29 cellular contexts compared by ENCODE assay signal in genomic region chr17:27995554-27995953, GRCh38. TPM values are rescaled to one million over a fixed set of nuclear protein-coding genes. Genes with fewer than 3 reads are reported as not detected.
A peak's percentile ranks its signal among the peaks of the same experiment; 100 is the strongest.
DNase-seq lines count a peak whose midpoint lies in the region; ATAC-seq, FAIRE-seq and TF ChIP-seq lines count a peak whose summit lies in the region.
"Had no signal": no experiment of that assay in that cellular context is flagged by ENCODE, and none has a peak within 500 bp of the region (broad histone marks: within the 10 kb centered on the region; RNA-seq: fewer than 3 reads in every experiment).

No MANE protein-coding gene starts in this region.

- no peak overlapping the region for H3K4me3 Mint-ChIP-seq in naive thymus-derived CD4-positive, alpha-beta T cell
- H3K4me3 Mint-ChIP-seq: CD4-positive, alpha-beta memory T cell had no signal

- CTCF ChIA-PET in naive thymus-derived CD4-positive, alpha-beta T cell (lab: Charles Lee), result no interaction called here

- POLR2A ChIA-PET in naive thymus-derived CD4-positive, alpha-beta T cell (lab: Charles Lee), result no interaction called here

- H3K9me3 ChIP-seq in RWPE2 (ENCODE audit: severe bottlenecking), result no peaks in the 10 kb centered on the region
- H3K9me3 ChIP-seq in naive thymus-derived CD4-positive, alpha-beta T cell (ENCODE audit: control insufficient read depth in 2 of 3, low read length in 3 of 3), result no peaks in the 10 kb centered on the region
- H3K9me3 ChIP-seq: HAP-1, SJSA1 had no signal

- ATAC-seq in RWPE2 (ENCODE audit: low read depth), result peak; percentile 76
- ATAC-seq in naive thymus-derived CD4-positive, alpha-beta T cell, result no peak
- ATAC-seq: PC-3 had no signal

- H3K27me3 Mint-ChIP-seq in naive thymus-derived CD4-positive, alpha-beta T cell, result peaks cover 9 to 23% (median 13%) of the 10 kb centered on the region in 5 donors

- intact Hi-C loops in naive thymus-derived CD4-positive, alpha-beta T cell (cut with micrococcal nuclease), result no loop called here

- no peak overlapping the region for H3K27ac Mint-ChIP-seq in naive thymus-derived CD4-positive, alpha-beta T cell
- H3K27ac Mint-ChIP-seq: CD4-positive, alpha-beta memory T cell had no signal

- H3K36me3 ChIP-seq in RWPE2 (ENCODE audit: low read depth), result no peaks in the 10 kb centered on the region
- H3K36me3 ChIP-seq in naive thymus-derived CD4-positive, alpha-beta T cell (ENCODE audit: control insufficient read depth in 2 of 3, insufficient read depth in 3 of 3, low read length in 3 of 3), result no peaks in the 10 kb centered on the region
- H3K36me3 ChIP-seq: HAP-1, SJSA1 had no signal

- peak overlapping the region; percentile 35 for H3K27ac ChIP-seq in RWPE2 (ENCODE audit: poor library complexity, severe bottlenecking)
- peak overlapping the region; percentile 97 for H3K27ac ChIP-seq in substantia nigra (ENCODE audit: low read depth, low read length, poor library complexity, severe bottlenecking)
- no peak overlapping the region for H3K27ac ChIP-seq in naive thymus-derived CD4-positive, alpha-beta T cell (ENCODE audit: low read depth, low read length)
- H3K27ac ChIP-seq: SJSA1 had no signal

- no peaks in the 10 kb centered on the region for H3K4me1 Mint-ChIP-seq in naive thymus-derived CD4-positive, alpha-beta T cell
- H3K4me1 Mint-ChIP-seq: CD4-positive, alpha-beta memory T cell had no signal

- H3K27me3 ChIP-seq in RWPE2 (ENCODE audit: insufficient read depth, poor library complexity, severe bottlenecking), result no peaks in the 10 kb centered on the region
- no peaks in the 10 kb centered on the region for H3K27me3 ChIP-seq in naive thymus-derived CD4-positive, alpha-beta T cell (ENCODE audit: control insufficient read depth in 2 of 2, insufficient read depth in 2 of 2, low read length in 2 of 2)

- no peaks in the 10 kb centered on the region for H3K36me3 Mint-ChIP-seq in naive thymus-derived CD4-positive, alpha-beta T cell
- H3K36me3 Mint-ChIP-seq: CD4-positive, alpha-beta memory T cell had no signal

- TF ChIP-seq CTCF in RWPE2 (IDR thresholded peaks at IDR 0.05; ENCODE audit: poor library complexity, severe bottlenecking), result no peak
- no peak for TF ChIP-seq CTCF in fibroblast of pulmonary artery (IDR thresholded peaks at IDR 0.05; ENCODE audit: low read length, missing control alignments)

- peaks cover 0 to 2% (median 0%) of the 10 kb centered on the region in 11 donors for H3K9me3 Mint-ChIP-seq in naive thymus-derived CD4-positive, alpha-beta T cell
- H3K9me3 Mint-ChIP-seq: CD4-positive, alpha-beta memory T cell had no signal

- H3K4me3 ChIP-seq in RWPE2 (ENCODE audit: severe bottlenecking) (no peak overlapping the region), fibroblast of pulmonary artery (replicated peaks; ENCODE audit: low read depth, low read length) (no peak overlapping the region)
- H3K4me3 ChIP-seq in naive thymus-derived CD4-positive, alpha-beta T cell (ENCODE audit: low read length), result no peak overlapping the region
- H3K4me3 ChIP-seq: HAP-1, SJSA1 had no signal

- peaks cover 7% of the 10 kb centered on the region for H3K4me1 ChIP-seq in RWPE2 (ENCODE audit: insufficient read depth, poor library complexity, severe bottlenecking)
- no peaks in the 10 kb centered on the region for H3K4me1 ChIP-seq in naive thymus-derived CD4-positive, alpha-beta T cell (ENCODE audit: control insufficient read depth in 2 of 2, insufficient read depth in 2 of 2, low read length in 2 of 2)
- H3K4me1 ChIP-seq: HAP-1, SJSA1 had no signal

- no peak for FAIRE-seq in urothelium cell line (lab: Jason Lieb, UNC)
- FAIRE-seq: A204.1, GM12891 had no signal

- DNase-seq in NCI-H345 treated with DMSO at 0.1 percent for 48 hours (lab: John Stamatoyannopoulos, UW; ENCODE audit: unreplicated experiment) (peak; percentile 23), NCI-H345 (lab: John Stamatoyannopoulos, UW) (no peak), RWPE2 (ENCODE audit: low spot score) (no peak), fibroblast of pulmonary artery (ENCODE audit: low read depth) (peak; percentile 48), substantia nigra (lab: John Stamatoyannopoulos, UW) (no peak), urothelium cell line (ENCODE audit: low spot score) (no peak), NCI-H2107 (lab: John Stamatoyannopoulos, UW) (no peak)
- no peak for DNase-seq in naive thymus-derived CD4-positive, alpha-beta T cell
- DNase-seq: AML-193; C1 segment of cervical spinal cord; CD4-positive, alpha-beta memory T cell; COR-L47; EL; GDM1; GOT3; KBM-7; NCI-H1048; NCI-H146; NCI-H1930; NCI-H2227 treated with DMSO at 0.1 percent for 48 hours; NCI-H510A treated with DMSO at 0.1 percent for 48 hours; NCI-H748 treated with DMSO at 0.1 percent for 48 hours; PC-3; Right ventricle myocardium superior; T-helper 1 cell had no signal

RNA-seq across cellular contexts. Expression of gene NLK, which starts 46.9 kb away (rescaled TPM):
- 10 to 100 TPM; 12.9 to 19.2 (median 18.0) TPM for total RNA-seq in naive thymus-derived CD4-positive, alpha-beta T cell
- polyA plus RNA-seq in naive thymus-derived CD4-positive, alpha-beta T cell, result 1 to 10 TPM; 1.0 to 2.1 TPM

Comparison
In these comparisons a context has a peak if more than half of its experiments do, and no peak if none do; other contexts are left out.
1. DNase-seq: peak in NCI-H345 treated with DMSO at 0.1 percent for 48 hours (single experiment) and fibroblast of pulmonary artery (single experiment); none in NCI-H345 (single experiment), RWPE2 (single experiment), substantia nigra (0 of 49), urothelium cell line (single experiment), NCI-H2107 (single experiment) and naive thymus-derived CD4-positive, alpha-beta T cell (0 of 9).